ENCODE assay signal across 13 cellular contexts in genomic region chr1:101013776-101014175, GRCh38.
"Had no signal": no experiment of that assay in that cellular context is flagged by ENCODE, and none has a peak within 500 bp of the region (broad histone marks: within the 10 kb centered on the region; RNA-seq: fewer than 3 reads in every experiment).

No MANE protein-coding gene starts in this region.

- H3K4me3 ChIP-seq: heart left ventricle, right atrium auricular region, thyroid gland, uterus had no signal

- FAIRE-seq: frontal cortex, small intestine had no signal

- H3K27me3 ChIP-seq: heart left ventricle, right atrium auricular region, thyroid gland, uterus had no signal

- DNase-seq: effector memory CD8-positive, alpha-beta T cell; erythroblast; heart left ventricle; hippocampal formation; kidney glomerular epithelial cell; natural killer cell; small intestine; stimulated activated CD4-positive, alpha-beta T cell treated with anti-CD3 and anti-CD28 coated beads, Interleukin-12 subunit alpha, Interleukin-12 subunit beta, amount 100 ng/mL, for 4 hours; stimulated activated naive CD4-positive, alpha-beta T cell treated with Interleukin-2 at 50 U/mL for 16 hours; thyroid gland; uterus had no signal

- H3K4me1 ChIP-seq: heart left ventricle, right atrium auricular region, thyroid gland, uterus had no signal

- H3K36me3 ChIP-seq: thyroid gland, uterus had no signal

- H3K27ac ChIP-seq: heart left ventricle, right atrium auricular region, thyroid gland, uterus had no signal

- H3K9me3 ChIP-seq: heart left ventricle, right atrium auricular region, thyroid gland, uterus had no signal

- ATAC-seq: effector memory CD8-positive, alpha-beta T cell; heart left ventricle; natural killer cell had no signal
